16 cellular contexts compared by ENCODE assay signal in the genomic region with DNA sequence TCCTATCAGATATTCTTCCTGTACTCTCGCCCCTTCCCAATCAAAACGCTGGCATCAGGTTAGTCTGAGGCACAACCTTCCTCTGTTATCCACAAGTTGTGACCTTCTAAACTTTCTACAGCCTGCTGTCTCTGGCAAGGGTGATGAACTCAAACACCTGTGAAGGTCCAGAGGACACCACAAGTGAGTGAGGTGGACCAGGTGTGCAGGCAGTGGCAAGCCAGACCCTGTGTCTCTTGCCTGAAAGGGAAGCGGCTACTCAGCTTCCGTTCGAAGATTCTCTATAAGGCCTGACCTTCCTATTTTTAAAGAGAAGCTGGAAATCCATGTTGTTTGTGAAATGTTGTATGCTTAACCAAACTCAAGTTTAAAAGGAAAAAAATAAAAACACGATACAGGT. TPM values are rescaled to one million over a fixed set of nuclear protein-coding genes. Genes with fewer than 3 reads are reported as not detected.
DNase-seq lines count a peak whose midpoint lies in the region; ATAC-seq and TF ChIP-seq lines count a peak whose summit lies in the region.
"Had no signal": no experiment of that assay in that cellular context is flagged by ENCODE, and none has a peak within 500 bp of the region (broad histone marks: within the 10 kb centered on the region; RNA-seq: fewer than 3 reads in every experiment).

No MANE protein-coding gene starts in this region.

- H3K27me3 ChIP-seq in MM.1S (replicated peaks; ENCODE audit: insufficient read depth, low read length) (no peaks in the 10 kb centered on the region), mammary epithelial cell (ENCODE audit: insufficient read depth, low read length) (no peaks in the 10 kb centered on the region), stomach (no peaks in the 10 kb centered on the region)

- dilution Hi-C loops in mammary epithelial cell (cut with HindIII; ENCODE audit: low sequenced_read_pairs): no loop called here

- no peaks in the 10 kb centered on the region for H3K79me2 ChIP-seq in MM.1S (ENCODE audit: low read length)
- no peaks in the 10 kb centered on the region for H3K79me2 ChIP-seq in mammary epithelial cell (ENCODE audit: insufficient read depth, low read length)

- H3K4me3 ChIP-seq in MM.1S (ENCODE audit: low read length) (peak overlapping the region; percentile 9; the same call in 1 of the 2 replicates), mammary epithelial cell (replicated peaks in 1 of 3; ENCODE audit: insufficient read depth in 1 of 3, low read depth in 2 of 3, low read length in 3 of 3) (no peak overlapping the region), stomach (no peak overlapping the region)
- H3K4me3 ChIP-seq: SJSA1 had no signal

- H3K4me1 ChIP-seq in MM.1S (ENCODE audit: low read length) (peaks cover 49% of the 10 kb centered on the region), mammary epithelial cell (ENCODE audit: insufficient read depth, low read length) (peaks cover 35% of the 10 kb centered on the region), stomach (peaks cover 0 to 34% (median 24%) of the 10 kb centered on the region in 4 donors)
- H3K4me1 ChIP-seq: SJSA1 had no signal

- H2AFZ ChIP-seq in MM.1S (ENCODE audit: low read length) (no peak overlapping the region), mammary epithelial cell (ENCODE audit: low read depth, low read length) (peak overlapping the region; percentile 63)

- no peak for TF ChIP-seq CTCF in MM.1S (IDR thresholded peaks at IDR 0.05; ENCODE audit: low read length)
- no peak for TF ChIP-seq CTCF in mammary epithelial cell (conservative IDR thresholded peaks at IDR 0.05 in 1 of 2, IDR thresholded peaks at IDR 0.05 in 1 of 2; ENCODE audit: extremely low read depth in 1 of 2, insufficient read depth in 1 of 2, low read depth in 1 of 2, low read length in 2 of 2)
- no peak for TF ChIP-seq CTCF in stomach (IDR thresholded peaks at IDR 0.05)

- TF ChIP-seq EP300 in stomach (IDR thresholded peaks at IDR 0.05): no peak

- intact Hi-C loops in mammary epithelial cell (cut with micrococcal nuclease) (no loop called here), stomach (cut with DNase I; ENCODE audit: low total_unique reads) (no loop called here)

- H4K20me1 ChIP-seq in MM.1S (ENCODE audit: insufficient read depth, low read length) (no peaks in the 10 kb centered on the region), mammary epithelial cell (ENCODE audit: insufficient read depth, low read length) (no peaks in the 10 kb centered on the region)

- ATAC-seq in HG03196 (IDR thresholded peaks at IDR 0.05; ENCODE audit: unreplicated experiment) (no peak), GM21723 (IDR thresholded peaks at IDR 0.05; ENCODE audit: unreplicated experiment) (no peak)

- in situ Hi-C loops in mammary epithelial cell (cut with MboI; ENCODE audit: low sequenced_read_pairs in 2 of 2): no loop called here

- no TSS peak for BruUV-seq in mammary epithelial cell (replicated peaks; lab: Mats Ljungman, UMichigan)

- H3K9me3 ChIP-seq in MM.1S (replicated peaks; ENCODE audit: insufficient read depth, low read length): no peaks in the 10 kb centered on the region
- H3K9me3 ChIP-seq in mammary epithelial cell (replicated peaks; ENCODE audit: insufficient read depth, low read length): no peaks in the 10 kb centered on the region
- H3K9me3 ChIP-seq in stomach: no peaks in the 10 kb centered on the region

- H3K4me2 ChIP-seq in MM.1S (ENCODE audit: low read depth, low read length) (peak overlapping the region; percentile 67), mammary epithelial cell (ENCODE audit: insufficient read depth, low read depth, low read length) (peak overlapping the region; percentile 77)

- no peak overlapping the region for H3K9ac ChIP-seq in MM.1S (ENCODE audit: low read length)
- H3K9ac ChIP-seq in mammary epithelial cell (ENCODE audit: insufficient read depth, low read length): no peak overlapping the region

- 35% methylated on average over 6 of the region's 6 CpGs for WGBS in mammary epithelial cell (ENCODE audit: low coverage, missing lambda C conversion rate)
- 45 to 74% (median 58%) methylated on average over 6 of the region's 6 CpGs for WGBS in stomach, 5 donors

- DNase-seq in NCI-H510A treated with DMSO at 0.1 percent for 48 hours (lab: John Stamatoyannopoulos, UW) (peak; percentile 57), NCI-H510A (lab: John Stamatoyannopoulos, UW) (no peak), MM.1S (peak; percentile 89), mammary epithelial cell (peak; percentile 33), stomach (no peak)
- no peak for DNase-seq in stimulated activated CD4-positive, alpha-beta T cell treated with anti-CD3 and anti-CD28 coated beads, Interleukin-15, amount 100 ng/mL, for 24 hours
- DNase-seq: C1 segment of cervical spinal cord, EL, NCI-H524, OCI-M1, SW 1271 had no signal

- CTCF ChIA-PET in mammary epithelial cell (lab: Charles Lee; ENCODE audit: low non-redundant PET): no interaction called here

- H3F3A ChIP-seq in MM.1S (ENCODE audit: insufficient read depth, low read length): peaks cover 27% of the 10 kb centered on the region

- TF ChIP-seq POLR2A in stomach (IDR thresholded peaks at IDR 0.05): no peak

- H3K27ac ChIP-seq in MM.1S (ENCODE audit: low read length): peak overlapping the region; percentile 54; the same call in 1 of the 2 replicates
- peak overlapping the region; percentile 38 for H3K27ac ChIP-seq in mammary epithelial cell (ENCODE audit: insufficient read depth, low read depth, low read length)
- peak overlapping the region; percentile 14 to 81 (median 67) for H3K27ac ChIP-seq in stomach
- H3K27ac ChIP-seq: SJSA1 had no signal

- no peaks in the 10 kb centered on the region for H3K36me3 ChIP-seq in MM.1S (replicated peaks; ENCODE audit: insufficient read depth, low read length)
- H3K36me3 ChIP-seq in mammary epithelial cell (ENCODE audit: insufficient read depth, low read length): no peaks in the 10 kb centered on the region
- H3K36me3 ChIP-seq in stomach: no peaks in the 10 kb centered on the region
- H3K36me3 ChIP-seq: SJSA1 had no signal

- H3K9me2 ChIP-seq in MM.1S (replicated peaks; ENCODE audit: insufficient read depth, low read length): no peaks in the 10 kb centered on the region

RNA-seq across cellular contexts. Expression of gene GCM1, which starts 36.8 kb away (rescaled TPM):
- total RNA-seq in mammary epithelial cell (not detected), stomach (not detected)
- polyA plus RNA-seq in mammary epithelial cell (not detected), stomach (under 1 TPM in 1 of 3 donors, not detected in 2; 0.05 TPM)
- polyA minus RNA-seq in mammary epithelial cell: not detected
- total RNA-seq: H1, LHCN-M2, SJSA1 had no signal
- polyA plus RNA-seq: H1 had no signal

RNA-seq across cellular contexts. Expression of gene FBXO9, which starts 46.7 kb away (rescaled TPM):
- total RNA-seq in mammary epithelial cell: 10 to 100 TPM; 31.5 to 68.6 TPM
- polyA plus RNA-seq in mammary epithelial cell: 54.7 TPM
- 67.5 TPM for polyA minus RNA-seq in mammary epithelial cell
- total RNA-seq in stomach: 100 to 1,000 TPM in 1 of 5 donors, 10 to 100 TPM in 4; 53.1 to 119 (median 67.1) TPM
- polyA plus RNA-seq in stomach: 10 to 100 TPM; 33.9 to 45.4 (median 42.2) TPM

RNA-seq across cellular contexts. Expression of gene CILK1, which starts 50.2 kb away (rescaled TPM):
- total RNA-seq in mammary epithelial cell (10 to 100 TPM in 1 of 2 donors, 1 to 10 TPM in 1; 5.8 to 12.8 TPM), stomach (10 to 100 TPM in 3 of 5 donors, 1 to 10 TPM in 2; 6.4 to 31.6 (median 18.3) TPM)
- polyA plus RNA-seq in mammary epithelial cell (5.2 TPM), stomach (10 to 100 TPM in 1 of 3 donors, 1 to 10 TPM in 2; 4.2 to 12.1 (median 7.2) TPM)
- polyA minus RNA-seq in mammary epithelial cell: 5.1 TPM

Comparison
In these comparisons a context has a peak if more than half of its experiments do, and no peak if none do; other contexts are left out.
1. DNase-seq: peak in NCI-H510A treated with DMSO at 0.1 percent for 48 hours (single experiment), MM.1S (single experiment) and mammary epithelial cell (single experiment); none in NCI-H510A (single experiment), stomach (single experiment) and stimulated activated CD4-positive, alpha-beta T cell treated with anti-CD3 and anti-CD28 coated beads, Interleukin-15, amount 100 ng/mL, for 24 hours (single experiment).
2. Peak in every context shown above with its lines, with median percentiles within 50 percentile points of each other: H3K27ac ChIP-seq.